ENCODE assay signal across 12 cellular contexts in the genomic region with DNA sequence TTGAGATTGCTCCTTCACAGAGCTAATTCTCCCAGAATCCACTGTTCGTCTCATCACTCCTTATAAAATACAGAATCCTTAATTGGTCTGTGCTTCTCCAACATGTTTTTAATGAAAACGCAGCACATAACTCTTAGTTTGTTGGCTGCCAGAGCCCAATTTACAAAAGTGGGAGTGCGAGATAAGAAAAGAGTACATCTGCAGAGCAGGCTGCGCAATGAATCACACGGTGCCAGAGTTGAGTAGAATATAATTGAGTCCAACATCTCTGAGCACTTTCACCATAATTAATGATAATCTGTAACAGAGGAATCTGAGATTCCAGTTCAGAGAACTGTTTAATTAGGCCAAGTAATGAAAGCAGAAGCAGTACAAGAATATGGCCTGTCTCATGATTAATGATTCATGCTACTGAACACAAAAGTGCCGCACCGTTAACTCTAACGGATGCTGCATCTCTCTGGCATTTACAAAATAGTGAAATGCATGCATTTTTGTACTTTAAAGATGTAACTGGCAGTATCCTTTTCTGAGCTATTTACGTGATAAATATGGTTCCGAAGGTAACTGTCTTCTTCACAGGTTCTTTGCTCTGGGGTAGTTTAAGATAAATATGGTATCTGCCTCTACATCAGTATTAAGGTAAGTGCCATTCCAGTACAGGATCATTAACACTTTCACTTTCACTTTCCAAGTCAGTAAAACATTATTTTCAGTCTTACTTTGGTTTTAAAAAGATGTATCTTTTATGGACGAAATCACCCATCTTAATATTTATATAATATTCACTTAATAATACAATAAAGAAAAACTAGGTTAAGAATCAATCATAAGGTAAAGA.
A peak's percentile ranks its signal among the peaks of the same experiment; 100 is the strongest.
DNase-seq lines count a peak whose midpoint lies in the region; ATAC-seq and TF ChIP-seq lines count a peak whose summit lies in the region.
"Had no signal": no experiment of that assay in that cellular context is flagged by ENCODE, and none has a peak within 500 bp of the region (broad histone marks: within the 10 kb centered on the region; RNA-seq: fewer than 3 reads in every experiment).

No MANE protein-coding gene starts in this region.

- no peaks in the 10 kb centered on the region for H3K4me1 ChIP-seq in ovary (ENCODE audit: insufficient read depth)
- no peaks in the 10 kb centered on the region for H3K4me1 ChIP-seq in prostate gland (replicated peaks)
- H3K4me1 ChIP-seq: Caco-2 had no signal

- peaks cover 35% of the 10 kb centered on the region for H3K4me1 Mint-ChIP-seq in brain

- H3K27me3 ChIP-seq in ovary (no peaks in the 10 kb centered on the region), prostate gland (replicated peaks; ENCODE audit: insufficient read depth) (no peaks in the 10 kb centered on the region)

- H3K36me3 Mint-ChIP-seq in brain, result no peaks in the 10 kb centered on the region

- H3K27ac ChIP-seq in ovary (no peak overlapping the region), prostate gland (no peak overlapping the region)

- DNase-seq in DMS 273 treated with DMSO at 0.1 percent for 48 hours (lab: John Stamatoyannopoulos, UW) (peak; percentile 58), NCI-H1694 (lab: John Stamatoyannopoulos, UW) (peak; percentile 74), ovary (no peak), lower leg skin (ENCODE audit: low spot score in 2 of 2) (no peak), prostate gland (ENCODE audit: low spot score) (no peak)
- DNase-seq in stimulated activated CD4-positive, alpha-beta T cell treated with anti-CD3 and anti-CD28 coated beads, Interleukin-1b, Interleukin-23, amount 100 ng/mL, for 48 hours, result no peak
- DNase-seq: Caco-2; effector memory CD4-positive, alpha-beta T cell; NCI-H1092; small intestine had no signal

- H3K36me3 ChIP-seq in ovary (no peaks in the 10 kb centered on the region), prostate gland (no peaks in the 10 kb centered on the region)

- no peaks in the 10 kb centered on the region for H3K27me3 Mint-ChIP-seq in brain

- WGBS in ovary, 3 donors, result 11 to 13% (median 12%) methylated on average over 11 of the region's 11 CpGs
- WGBS in lower leg skin, 2 donors, result 54 to 71% methylated on average over 11 of the region's 11 CpGs
- 65% methylated on average over 11 of the region's 11 CpGs for WGBS in prostate gland

- intact Hi-C loops in ovary (cut with DNase I), result no loop called here
- intact Hi-C loops in lower leg skin (cut with DNase I; ENCODE audit: low total_unique reads), result no loop called here
- intact Hi-C loops in prostate gland (cut with DNase I), result no loop called here

- H3K9me3 ChIP-seq in ovary (no peaks in the 10 kb centered on the region), prostate gland (no peaks in the 10 kb centered on the region)
- H3K9me3 ChIP-seq: Caco-2 had no signal

- no peak for TF ChIP-seq POLR2A in ovary (IDR thresholded peaks at IDR 0.05)
- TF ChIP-seq POLR2A in lower leg skin (IDR thresholded peaks at IDR 0.05), result no peak
- no peak for TF ChIP-seq POLR2A in prostate gland (IDR thresholded peaks at IDR 0.05)

- H3K9me3 Mint-ChIP-seq in brain, result peaks cover 0 to 17% (median 0%) of the 10 kb centered on the region in 5 experiments

- peak overlapping the region in 4 of 5 experiments; percentile 54 to 95 (median 74) for H3K27ac Mint-ChIP-seq in brain

- no peak for TF ChIP-seq EP300 in ovary (IDR thresholded peaks at IDR 0.05)

- H3K4me3 ChIP-seq in ovary, result peak overlapping the region; percentile 16
- no peak overlapping the region for H3K4me3 ChIP-seq in lower leg skin (ENCODE audit: low read depth, poor library complexity, severe bottlenecking)
- no peak overlapping the region for H3K4me3 ChIP-seq in prostate gland

- TF ChIP-seq CTCF in brain (conservative IDR thresholded peaks at IDR 0.05) (no peak), ovary (IDR thresholded peaks at IDR 0.05) (no peak), lower leg skin (IDR thresholded peaks at IDR 0.05) (no peak), prostate gland (IDR thresholded peaks at IDR 0.05) (no peak)

- ATAC-seq in GM21367 (IDR thresholded peaks at IDR 0.05; ENCODE audit: unreplicated experiment), result no peak

- H3K4me3 Mint-ChIP-seq in brain, result peak overlapping the region in 4 of 5 experiments; percentile 67 to 83 (median 77)

Comparison
In these comparisons a context has a peak if more than half of its experiments do, and no peak if none do; other contexts are left out.
1. DNase-seq: peak in DMS 273 treated with DMSO at 0.1 percent for 48 hours (single experiment) and NCI-H1694 (single experiment); none in ovary (0 of 5), lower leg skin (0 of 2), prostate gland (single experiment) and stimulated activated CD4-positive, alpha-beta T cell treated with anti-CD3 and anti-CD28 coated beads, Interleukin-1b, Interleukin-23, amount 100 ng/mL, for 48 hours (single experiment).